ENCODE assay signal across 9 cellular contexts in the genomic region with DNA sequence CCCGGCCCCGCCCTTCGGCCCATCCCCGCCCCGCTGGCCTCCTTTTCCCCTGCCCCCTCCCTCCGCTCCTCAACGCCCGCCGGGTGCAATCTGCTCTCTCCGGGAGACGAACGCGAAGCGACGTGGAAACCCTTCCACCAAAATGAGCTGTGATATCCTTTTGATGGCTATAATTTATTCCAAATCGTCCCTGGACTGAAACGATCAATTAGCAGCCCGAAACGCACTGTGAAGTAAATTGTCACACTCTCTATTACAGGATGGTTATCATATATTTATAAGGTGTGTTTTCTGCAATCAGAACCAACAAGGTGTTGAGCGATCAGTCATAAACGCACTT.
A peak's percentile ranks its signal among the peaks of the same experiment; 100 is the strongest.
DNase-seq lines count a peak whose midpoint lies in the region; ATAC-seq, FAIRE-seq and TF ChIP-seq lines count a peak whose summit lies in the region.
"Had no signal": no experiment of that assay in that cellular context is flagged by ENCODE, and none has a peak within 500 bp of the region (broad histone marks: within the 10 kb centered on the region; RNA-seq: fewer than 3 reads in every experiment).

No MANE protein-coding gene starts in this region.

- H3K36me3 Mint-ChIP-seq in activated CD8-positive, alpha-beta memory T cell treated with anti-CD3 and anti-CD28 coated beads, Interleukin-2, amount 10 ng/mL, durations not matched to agents 7 days and 5 days: no peaks in the 10 kb centered on the region
- H3K36me3 Mint-ChIP-seq in activated CD8-positive, alpha-beta T cell treated with anti-CD3 and anti-CD28 coated beads, Interleukin-2, amount 10 ng/mL, durations not matched to agents 7 days and 5 days (ENCODE audit: low read depth): peaks cover 2% of the 10 kb centered on the region

- H3K36me3 ChIP-seq in keratinocyte (ENCODE audit: control insufficient read depth in 2 of 2, extremely low read depth in 1 of 2, insufficient read depth in 2 of 2, low read length in 2 of 2) (no peaks in the 10 kb centered on the region), thoracic aorta (no peaks in the 10 kb centered on the region)

- H3K9me3 ChIP-seq in keratinocyte (ENCODE audit: control insufficient read depth, low read depth, low read length) (no peaks in the 10 kb centered on the region), thoracic aorta (no peaks in the 10 kb centered on the region)

- no peak for ATAC-seq in activated CD8-positive, alpha-beta memory T cell treated with anti-CD3 and anti-CD28 coated beads, Interleukin-2, amount 10 ng/mL, durations not matched to agents 7 days and 5 days
- peak; percentile 3 for ATAC-seq in activated CD8-positive, alpha-beta T cell treated with anti-CD3 and anti-CD28 coated beads, Interleukin-2, amount 10 ng/mL, durations not matched to agents 7 days and 5 days
- no peak for ATAC-seq in thoracic aorta (ENCODE audit: insufficient number of reproducible peaks, low FRiP score, low read depth)
- no peak for ATAC-seq in HG02852 (IDR thresholded peaks at IDR 0.05; ENCODE audit: unreplicated experiment)

- no peaks in the 10 kb centered on the region for H4K20me1 ChIP-seq in keratinocyte (ENCODE audit: control insufficient read depth, extremely low read depth, insufficient read depth, low read length)

- H3K27me3 Mint-ChIP-seq in activated CD8-positive, alpha-beta memory T cell treated with anti-CD3 and anti-CD28 coated beads, Interleukin-2, amount 10 ng/mL, durations not matched to agents 7 days and 5 days: peaks cover 51% of the 10 kb centered on the region
- H3K27me3 Mint-ChIP-seq in activated CD8-positive, alpha-beta T cell treated with anti-CD3 and anti-CD28 coated beads, Interleukin-2, amount 10 ng/mL, durations not matched to agents 7 days and 5 days (ENCODE audit: low read depth): peaks cover 52% of the 10 kb centered on the region

- H3K4me3 ChIP-seq in keratinocyte (ENCODE audit: control insufficient read depth in 2 of 3, extremely low read depth in 1 of 3, insufficient read depth in 2 of 3, low read depth in 1 of 3, low read length in 3 of 3) (peak overlapping the region; percentile 23 to 66 (median 50)), thoracic aorta (peak overlapping the region; percentile 81)

- H3K9ac ChIP-seq in keratinocyte (ENCODE audit: control insufficient read depth, extremely low read depth, insufficient read depth, low read length): no peak overlapping the region

- H3K9me1 ChIP-seq in keratinocyte (ENCODE audit: control insufficient read depth, extremely low read depth, insufficient read depth, low read length): no peaks in the 10 kb centered on the region

- H3K27ac ChIP-seq in keratinocyte (ENCODE audit: control insufficient read depth, insufficient read depth, low read length): no peak overlapping the region
- no peak overlapping the region for H3K27ac ChIP-seq in thoracic aorta

- no peaks in the 10 kb centered on the region for H3K9me3 Mint-ChIP-seq in activated CD8-positive, alpha-beta memory T cell treated with anti-CD3 and anti-CD28 coated beads, Interleukin-2, amount 10 ng/mL, durations not matched to agents 7 days and 5 days (ENCODE audit: low read depth)
- H3K9me3 Mint-ChIP-seq in activated CD8-positive, alpha-beta T cell treated with anti-CD3 and anti-CD28 coated beads, Interleukin-2, amount 10 ng/mL, durations not matched to agents 7 days and 5 days (ENCODE audit: insufficient read depth): no peaks in the 10 kb centered on the region

- dilution Hi-C loops in keratinocyte (cut with MboI; ENCODE audit: extremely low pct_ligation_motif_present, low sequenced_read_pairs): no loop called here

- peak overlapping the region; percentile 80 for H2AFZ ChIP-seq in keratinocyte (ENCODE audit: control insufficient read depth, low read length)

- TF ChIP-seq CTCF in keratinocyte (optimal IDR thresholded peaks at IDR 0.05 in 1 of 3, IDR thresholded peaks at IDR 0.05 in 1 of 3, conservative IDR thresholded peaks at IDR 0.05 in 1 of 3; ENCODE audit: extremely low read depth in 1 of 3, insufficient read depth in 2 of 3, low read length in 3 of 3): no peak
- no peak for TF ChIP-seq CTCF in thoracic aorta (IDR thresholded peaks at IDR 0.05)
- no peak for TF ChIP-seq CTCF in GM20000 (IDR thresholded peaks at IDR 0.05; ENCODE audit: extremely low read depth, missing control alignments)

- H3K27me3 ChIP-seq in keratinocyte (ENCODE audit: control insufficient read depth, extremely low read depth, insufficient read depth, low read length): peaks cover 19% of the 10 kb centered on the region
- no peaks in the 10 kb centered on the region for H3K27me3 ChIP-seq in thoracic aorta (replicated peaks; ENCODE audit: insufficient read depth)

- peaks cover 9% of the 10 kb centered on the region for H3K4me1 Mint-ChIP-seq in activated CD8-positive, alpha-beta memory T cell treated with anti-CD3 and anti-CD28 coated beads, Interleukin-2, amount 10 ng/mL, durations not matched to agents 7 days and 5 days
- peaks cover 13% of the 10 kb centered on the region for H3K4me1 Mint-ChIP-seq in activated CD8-positive, alpha-beta T cell treated with anti-CD3 and anti-CD28 coated beads, Interleukin-2, amount 10 ng/mL, durations not matched to agents 7 days and 5 days (ENCODE audit: low read depth)

- no peaks in the 10 kb centered on the region for H3K79me2 ChIP-seq in keratinocyte (ENCODE audit: control insufficient read depth, insufficient read depth, low read length)

- peak overlapping the region; percentile 95 for H3K4me2 ChIP-seq in keratinocyte (ENCODE audit: control insufficient read depth, extremely low read depth, insufficient read depth, low read depth, low read length)

- FAIRE-seq in keratinocyte (lab: Jason Lieb, UNC): no peak
- FAIRE-seq: G401.6 had no signal

- no peak for DNase-seq in activated CD8-positive, alpha-beta memory T cell treated with anti-CD3 and anti-CD28 coated beads, Interleukin-2, amount 10 ng/mL, durations not matched to agents 7 days and 5 days
- no peak for DNase-seq in activated CD8-positive, alpha-beta memory T cell treated with anti-CD3 and anti-CD28 coated beads, Interleukin-2, amount 50 U/mL, for 4 hours
- no peak for DNase-seq in activated CD8-positive, alpha-beta T cell treated with anti-CD3 and anti-CD28 coated beads, Interleukin-2, amount 10 ng/mL, durations not matched to agents 7 days and 5 days
- DNase-seq in keratinocyte (ENCODE audit: low read depth, low spot score) (no peak), thoracic aorta (ENCODE audit: low spot score) (no peak), GM20000 (ENCODE audit: low spot score) (no peak)
- no peak for DNase-seq in activated CD4-positive, alpha-beta T cell treated with anti-CD3 and anti-CD28 coated beads for 4 hours

- CTCF ChIA-PET in activated CD8-positive, alpha-beta memory T cell treated with anti-CD3 and anti-CD28 coated beads, Interleukin-2, amount 10 ng/mL, durations not matched to agents 7 days and 5 days (lab: Charles Lee): interaction anchor here (0.8 to 1.3 kb wide), 4 partner anchors 14 to 314 kb away, joined by 3 to 4 read pairs (median 3); no protein-coding TSS in a partner anchor
- CTCF ChIA-PET in activated CD8-positive, alpha-beta T cell treated with anti-CD3 and anti-CD28 coated beads, Interleukin-2, amount 10 ng/mL, durations not matched to agents 7 days and 5 days (lab: Charles Lee): interaction anchor here (0.8 to 1.3 kb wide), 4 partner anchors 84 to 130 kb away, joined by 3 to 6 read pairs (median 4); no protein-coding TSS in a partner anchor

- H3K4me3 Mint-ChIP-seq in activated CD8-positive, alpha-beta memory T cell treated with anti-CD3 and anti-CD28 coated beads, Interleukin-2, amount 10 ng/mL, durations not matched to agents 7 days and 5 days: peak overlapping the region; percentile 69
- H3K4me3 Mint-ChIP-seq in activated CD8-positive, alpha-beta T cell treated with anti-CD3 and anti-CD28 coated beads, Interleukin-2, amount 10 ng/mL, durations not matched to agents 7 days and 5 days: peak overlapping the region; percentile 74

- H3K4me1 ChIP-seq in keratinocyte (ENCODE audit: control insufficient read depth, extremely low read depth, insufficient read depth, low read length): peaks cover 13% of the 10 kb centered on the region
- peaks cover 6 to 14% of the 10 kb centered on the region in 2 donors for H3K4me1 ChIP-seq in thoracic aorta (ENCODE audit: control insufficient read depth in 1 of 2, low read depth in 2 of 2)

- POLR2A ChIA-PET in activated CD8-positive, alpha-beta T cell treated with anti-CD3 and anti-CD28 coated beads, Interleukin-2, amount 10 ng/mL, durations not matched to agents 7 days and 5 days (lab: Charles Lee): no interaction called here

- no peak overlapping the region for H3K27ac Mint-ChIP-seq in activated CD8-positive, alpha-beta memory T cell treated with anti-CD3 and anti-CD28 coated beads, Interleukin-2, amount 10 ng/mL, durations not matched to agents 7 days and 5 days
- no peak overlapping the region for H3K27ac Mint-ChIP-seq in activated CD8-positive, alpha-beta T cell treated with anti-CD3 and anti-CD28 coated beads, Interleukin-2, amount 10 ng/mL, durations not matched to agents 7 days and 5 days
